In the genomic region with DNA sequence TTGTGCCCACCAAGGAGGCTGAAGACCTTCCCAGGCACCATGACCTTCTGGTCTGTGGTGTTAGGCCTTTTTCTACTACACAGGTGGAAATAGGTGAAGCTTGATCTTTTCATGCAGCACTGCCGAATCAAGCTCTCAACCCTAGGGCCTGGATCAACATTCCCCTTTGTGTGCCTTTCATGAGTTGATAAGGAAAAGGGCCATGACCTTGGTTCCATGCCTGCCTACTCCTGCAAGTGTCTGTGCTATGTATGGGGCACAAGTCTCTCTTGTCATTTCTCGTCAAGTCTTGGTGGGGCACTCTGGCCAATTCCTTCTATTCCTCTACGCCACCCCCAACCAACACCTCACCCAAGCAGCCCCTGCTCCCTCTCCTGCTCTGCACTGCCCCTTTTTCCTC, we compare ENCODE assay signal across 30 cellular contexts.
"Had no signal": no experiment of that assay in that cellular context is flagged by ENCODE, and none has a peak within 500 bp of the region (broad histone marks: within the 10 kb centered on the region; RNA-seq: fewer than 3 reads in every experiment).

No MANE protein-coding gene starts in this region.

- H3K36me3 ChIP-seq: adrenal gland, cardiac muscle cell, WERI-Rb-1 had no signal

- ATAC-seq: activated CD4-positive, CD25-positive, alpha-beta regulatory T cell treated with anti-CD3 and anti-CD28 coated beads, Interleukin-2, amount 50 U/mL, for 24 hours; activated CD8-positive, alpha-beta memory T cell treated with anti-CD3 and anti-CD28 coated beads, Interleukin-2, amount 10 ng/mL, durations not matched to agents 7 days and 5 days; activated CD8-positive, alpha-beta T cell treated with anti-CD3 and anti-CD28 coated beads, Interleukin-2, amount 10 ng/mL, durations not matched to agents 7 days and 5 days; activated naive CD8-positive, alpha-beta T cell treated with anti-CD3 and anti-CD28 coated beads, Interleukin-2, amount 50 U/mL, for 24 hours; body of pancreas; esophagus mucosa had no signal

- H3K9me3 ChIP-seq: adrenal gland, body of pancreas had no signal

- FAIRE-seq: frontal cortex had no signal

- DNase-seq: activated B cell treated with CpG ODN at 0.5 μM for 24 hours; activated CD4-positive, alpha-beta memory T cell treated with anti-CD3 and anti-CD28 coated beads for 36 hours; activated CD4-positive, alpha-beta T cell treated with anti-CD3 and anti-CD28 coated beads for 48 hours; activated CD4-positive, alpha-beta T cell treated with anti-CD3 and anti-CD28 coated beads, Interleukin-2, amount 50 U/mL, for 1 hour; activated CD8-positive, alpha-beta memory T cell treated with anti-CD3 and anti-CD28 coated beads, Interleukin-2, amount 10 ng/mL, durations not matched to agents 7 days and 5 days; activated CD8-positive, alpha-beta memory T cell treated with anti-CD3 and anti-CD28 coated beads, Interleukin-2, amount 50 U/mL, for 4 hours; activated CD8-positive, alpha-beta T cell treated with anti-CD3 and anti-CD28 coated beads, Interleukin-2, amount 10 ng/mL, durations not matched to agents 7 days and 5 days; activated effector memory CD4-positive, alpha-beta T cell treated with anti-CD3 and anti-CD28 coated beads, Interleukin-2, amount 50 U/mL, for 16 hours; activated naive CD4-positive, alpha-beta T cell treated with anti-CD3 and anti-CD28 coated beads for 36 hours; activated naive CD8-positive, alpha-beta T cell treated with anti-CD3 and anti-CD28 coated beads for 36 hours; activated naive CD8-positive, alpha-beta T cell treated with anti-CD3 and anti-CD28 coated beads, Interleukin-2, amount 50 U/mL, for 24 hours; activated T-cell treated with anti-CD3 and anti-CD28 coated beads, Interleukin-2, amount 50 U/mL, for 1 hour; activated T-cell treated with anti-CD3 and anti-CD28 coated beads, Interleukin-2, amount 50 U/mL, for 48 hours; adrenal gland; amygdala; aorta; body of pancreas; dorsolateral prefrontal cortex; effector memory CD4-positive, alpha-beta T cell; endodermal cell; foreskin fibroblast; head of caudate nucleus; T-cell; T1000; WERI-Rb-1 had no signal

- H3K4me3 ChIP-seq: adrenal gland, body of pancreas, cardiac muscle cell, coronary artery, dorsolateral prefrontal cortex had no signal

- H3K4me1 ChIP-seq: adrenal gland had no signal

- H3K27ac ChIP-seq: adrenal gland, body of pancreas, cardiac muscle cell, coronary artery, dorsolateral prefrontal cortex, WERI-Rb-1 had no signal

- H3K27me3 ChIP-seq: body of pancreas had no signal
